ENCODE assay signal across 1 cellular context in genomic region chr17:79620207-79621038, GRCh38.
TF ChIP-seq lines count a peak whose summit lies in the region.

No MANE protein-coding gene starts in this region.

TF ChIP-seq in GM12878, 131 proteins besides CTCF, POLR2A, EP300 and RAD21 (continued from another document):
- TF ChIP-seq, protein P1, sequence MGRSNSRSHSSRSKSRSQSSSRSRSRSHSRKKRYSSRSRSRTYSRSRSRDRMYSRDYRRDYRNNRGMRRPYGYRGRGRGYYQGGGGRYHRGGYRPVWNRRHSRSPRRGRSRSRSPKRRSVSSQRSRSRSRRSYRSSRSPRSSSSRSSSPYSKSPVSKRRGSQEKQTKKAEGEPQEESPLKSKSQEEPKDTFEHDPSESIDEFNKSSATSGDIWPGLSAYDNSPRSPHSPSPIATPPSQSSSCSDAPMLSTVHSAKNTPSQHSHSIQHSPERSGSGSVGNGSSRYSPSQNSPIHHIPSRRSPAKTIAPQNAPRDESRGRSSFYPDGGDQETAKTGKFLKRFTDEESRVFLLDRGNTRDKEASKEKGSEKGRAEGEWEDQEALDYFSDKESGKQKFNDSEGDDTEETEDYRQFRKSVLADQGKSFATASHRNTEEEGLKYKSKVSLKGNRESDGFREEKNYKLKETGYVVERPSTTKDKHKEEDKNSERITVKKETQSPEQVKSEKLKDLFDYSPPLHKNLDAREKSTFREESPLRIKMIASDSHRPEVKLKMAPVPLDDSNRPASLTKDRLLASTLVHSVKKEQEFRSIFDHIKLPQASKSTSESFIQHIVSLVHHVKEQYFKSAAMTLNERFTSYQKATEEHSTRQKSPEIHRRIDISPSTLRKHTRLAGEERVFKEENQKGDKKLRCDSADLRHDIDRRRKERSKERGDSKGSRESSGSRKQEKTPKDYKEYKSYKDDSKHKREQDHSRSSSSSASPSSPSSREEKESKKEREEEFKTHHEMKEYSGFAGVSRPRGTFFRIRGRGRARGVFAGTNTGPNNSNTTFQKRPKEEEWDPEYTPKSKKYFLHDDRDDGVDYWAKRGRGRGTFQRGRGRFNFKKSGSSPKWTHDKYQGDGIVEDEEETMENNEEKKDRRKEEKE (IDR thresholded peaks at IDR 0.05) = no peak
- TF ChIP-seq WRNIP1 (IDR thresholded peaks at IDR 0.05; ENCODE audit: borderline replicate concordance, low read depth, low read length) (no peak), CBX5 (IDR thresholded peaks at IDR 0.05; ENCODE audit: low read depth) (no peak), SUPT20H (IDR thresholded peaks at IDR 0.05; ENCODE audit: borderline replicate concordance, control insufficient read depth, low read depth, low read length) (no peak), TCF3 (IDR thresholded peaks at IDR 0.05; ENCODE audit: borderline replicate concordance, insufficient read depth, low read depth, low read length) (peak; percentile 66)
